Comparison of ENCODE assay signal across 1 cellular context in the genomic region with DNA sequence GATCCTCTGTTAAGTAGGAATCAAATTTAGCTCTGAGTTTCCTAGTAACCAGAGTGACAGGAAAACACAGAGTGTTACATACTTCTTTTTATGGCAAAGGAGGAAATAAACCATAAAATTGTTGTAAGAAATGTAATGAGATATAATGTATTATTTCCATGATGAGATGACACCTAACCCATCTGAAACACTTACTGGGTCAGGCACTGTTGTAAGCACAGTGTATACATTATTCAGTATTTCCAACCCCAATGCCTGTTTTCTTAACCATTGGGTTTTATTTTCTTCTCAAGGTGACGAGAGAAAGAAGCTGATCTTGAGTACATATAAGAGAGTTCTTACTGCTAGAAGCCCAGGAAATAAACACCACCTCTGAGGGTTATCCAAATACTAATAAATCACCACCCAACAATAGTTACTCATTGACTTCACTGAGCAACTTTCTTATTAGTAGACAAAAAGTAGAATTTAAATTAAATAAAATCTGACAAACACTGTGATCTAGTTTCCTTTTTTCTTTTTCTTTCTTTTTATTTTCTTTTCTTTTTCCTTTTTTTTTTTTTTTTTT.
TF ChIP-seq lines count a peak whose summit lies in the region.

No MANE protein-coding gene starts in this region.

TF ChIP-seq in endothelial cell of umbilical vein, 7 proteins besides CTCF, POLR2A, EP300 and RAD21:
- no peak for TF ChIP-seq JUN (IDR thresholded peaks at IDR 0.05; ENCODE audit: borderline replicate concordance, insufficient read depth, insufficient read length, low read depth)
- TF ChIP-seq MYC (IDR thresholded peaks at IDR 0.05; ENCODE audit: low read depth, low read length) = no peak
